Comparison of ENCODE assay signal across 1 cellular context in genomic region chr19:15280915-15281683, GRCh38.
TF ChIP-seq lines count a peak whose summit lies in the region.

No MANE protein-coding gene starts in this region.

TF ChIP-seq in HepG2, 621 proteins besides CTCF, POLR2A, EP300 and RAD21 (continued from another document):
- TF ChIP-seq ZNF687 (CRISPR knock-in tag; IDR thresholded peaks at IDR 0.05), result peak; percentile 37; the same call in 1 of the 2 replicates
- TF ChIP-seq, protein P1, sequence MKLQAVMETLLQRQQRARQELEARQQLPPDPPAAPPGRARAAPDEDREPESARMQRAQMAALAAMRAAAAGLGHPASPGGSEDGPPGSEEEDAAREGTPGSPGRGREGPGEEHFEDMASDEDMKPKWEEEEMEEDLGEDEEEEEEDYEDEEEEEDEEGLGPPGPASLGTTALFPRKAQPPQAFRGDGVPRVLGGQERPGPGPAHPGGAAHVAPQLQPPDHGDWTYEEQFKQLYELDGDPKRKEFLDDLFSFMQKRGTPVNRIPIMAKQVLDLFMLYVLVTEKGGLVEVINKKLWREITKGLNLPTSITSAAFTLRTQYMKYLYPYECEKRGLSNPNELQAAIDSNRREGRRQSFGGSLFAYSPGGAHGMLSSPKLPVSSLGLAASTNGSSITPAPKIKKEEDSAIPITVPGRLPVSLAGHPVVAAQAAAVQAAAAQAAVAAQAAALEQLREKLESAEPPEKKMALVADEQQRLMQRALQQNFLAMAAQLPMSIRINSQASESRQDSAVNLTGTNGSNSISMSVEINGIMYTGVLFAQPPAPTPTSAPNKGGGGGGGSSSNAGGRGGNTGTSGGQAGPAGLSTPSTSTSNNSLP (IDR thresholded peaks at IDR 0.05; ENCODE audit: low read depth, low read length), result peak; percentile 45; the same call in 1 of the 2 replicates
- peak; percentile 83 for TF ChIP-seq CEBPG (CRISPR knock-in tag; IDR thresholded peaks at IDR 0.05)
- TF ChIP-seq ZNF3 (CRISPR knock-in tag; IDR thresholded peaks at IDR 0.05), result no peak
- TF ChIP-seq SOX13 (IDR thresholded peaks at IDR 0.05), result no peak
- 0 out of 4 replicates have a peak, but pooled peaks of 1 of the 2 experiments have one; percentile 29 for TF ChIP-seq SOX13 (CRISPR knock-in tag; conservative IDR thresholded peaks at IDR 0.05 in 1 of 2, IDR thresholded peaks at IDR 0.05 in 1 of 2)
- TF ChIP-seq, protein P2, sequence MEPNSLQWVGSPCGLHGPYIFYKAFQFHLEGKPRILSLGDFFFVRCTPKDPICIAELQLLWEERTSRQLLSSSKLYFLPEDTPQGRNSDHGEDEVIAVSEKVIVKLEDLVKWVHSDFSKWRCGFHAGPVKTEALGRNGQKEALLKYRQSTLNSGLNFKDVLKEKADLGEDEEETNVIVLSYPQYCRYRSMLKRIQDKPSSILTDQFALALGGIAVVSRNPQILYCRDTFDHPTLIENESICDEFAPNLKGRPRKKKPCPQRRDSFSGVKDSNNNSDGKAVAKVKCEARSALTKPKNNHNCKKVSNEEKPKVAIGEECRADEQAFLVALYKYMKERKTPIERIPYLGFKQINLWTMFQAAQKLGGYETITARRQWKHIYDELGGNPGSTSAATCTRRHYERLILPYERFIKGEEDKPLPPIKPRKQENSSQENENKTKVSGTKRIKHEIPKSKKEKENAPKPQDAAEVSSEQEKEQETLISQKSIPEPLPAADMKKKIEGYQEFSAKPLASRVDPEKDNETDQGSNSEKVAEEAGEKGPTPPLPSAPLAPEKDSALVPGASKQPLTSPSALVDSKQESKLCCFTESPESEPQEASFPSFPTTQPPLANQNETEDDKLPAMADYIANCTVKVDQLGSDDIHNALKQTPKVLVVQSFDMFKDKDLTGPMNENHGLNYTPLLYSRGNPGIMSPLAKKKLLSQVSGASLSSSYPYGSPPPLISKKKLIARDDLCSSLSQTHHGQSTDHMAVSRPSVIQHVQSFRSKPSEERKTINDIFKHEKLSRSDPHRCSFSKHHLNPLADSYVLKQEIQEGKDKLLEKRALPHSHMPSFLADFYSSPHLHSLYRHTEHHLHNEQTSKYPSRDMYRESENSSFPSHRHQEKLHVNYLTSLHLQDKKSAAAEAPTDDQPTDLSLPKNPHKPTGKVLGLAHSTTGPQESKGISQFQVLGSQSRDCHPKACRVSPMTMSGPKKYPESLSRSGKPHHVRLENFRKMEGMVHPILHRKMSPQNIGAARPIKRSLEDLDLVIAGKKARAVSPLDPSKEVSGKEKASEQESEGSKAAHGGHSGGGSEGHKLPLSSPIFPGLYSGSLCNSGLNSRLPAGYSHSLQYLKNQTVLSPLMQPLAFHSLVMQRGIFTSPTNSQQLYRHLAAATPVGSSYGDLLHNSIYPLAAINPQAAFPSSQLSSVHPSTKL (CRISPR knock-in tag; IDR thresholded peaks at IDR 0.05), result 0 out of 2 replicates have a peak, but pooled peaks have one; percentile 10
- TF ChIP-seq NFYC (CRISPR knock-in tag; IDR thresholded peaks at IDR 0.05), result no peak
- TF ChIP-seq ZMYM4 (CRISPR knock-in tag; IDR thresholded peaks at IDR 0.05), result 0 out of 2 replicates have a peak, but pooled peaks have one; percentile 18
- TF ChIP-seq LCORL (IDR thresholded peaks at IDR 0.05), result no peak
- 0 out of 2 replicates have a peak, but pooled peaks have one; percentile 30 for TF ChIP-seq LCORL (CRISPR knock-in tag; IDR thresholded peaks at IDR 0.05)
- TF ChIP-seq ZNF180 (CRISPR knock-in tag; IDR thresholded peaks at IDR 0.05; ENCODE audit: borderline replicate concordance, low read depth), result no peak
- TF ChIP-seq, protein P3, sequence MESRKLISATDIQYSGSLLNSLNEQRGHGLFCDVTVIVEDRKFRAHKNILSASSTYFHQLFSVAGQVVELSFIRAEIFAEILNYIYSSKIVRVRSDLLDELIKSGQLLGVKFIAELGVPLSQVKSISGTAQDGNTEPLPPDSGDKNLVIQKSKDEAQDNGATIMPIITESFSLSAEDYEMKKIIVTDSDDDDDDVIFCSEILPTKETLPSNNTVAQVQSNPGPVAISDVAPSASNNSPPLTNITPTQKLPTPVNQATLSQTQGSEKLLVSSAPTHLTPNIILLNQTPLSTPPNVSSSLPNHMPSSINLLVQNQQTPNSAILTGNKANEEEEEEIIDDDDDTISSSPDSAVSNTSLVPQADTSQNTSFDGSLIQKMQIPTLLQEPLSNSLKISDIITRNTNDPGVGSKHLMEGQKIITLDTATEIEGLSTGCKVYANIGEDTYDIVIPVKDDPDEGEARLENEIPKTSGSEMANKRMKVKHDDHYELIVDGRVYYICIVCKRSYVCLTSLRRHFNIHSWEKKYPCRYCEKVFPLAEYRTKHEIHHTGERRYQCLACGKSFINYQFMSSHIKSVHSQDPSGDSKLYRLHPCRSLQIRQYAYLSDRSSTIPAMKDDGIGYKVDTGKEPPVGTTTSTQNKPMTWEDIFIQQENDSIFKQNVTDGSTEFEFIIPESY (CRISPR knock-in tag; IDR thresholded peaks at IDR 0.05), result peak; percentile 90; the same call in 1 of the 2 replicates
- TF ChIP-seq SOX6 (IDR thresholded peaks at IDR 0.05), result no peak
- TF ChIP-seq SOX6 (CRISPR knock-in tag; IDR thresholded peaks at IDR 0.05), result peak; percentile 44
- peak; percentile 12; the same call in 1 of the 2 replicates for TF ChIP-seq BCL6 (CRISPR knock-in tag; IDR thresholded peaks at IDR 0.05)
- TF ChIP-seq TBX3 (IDR thresholded peaks at IDR 0.05; ENCODE audit: borderline replicate concordance), result no peak
- TF ChIP-seq HOXA3 (CRISPR knock-in tag; IDR thresholded peaks at IDR 0.05), result 0 out of 2 replicates have a peak, but pooled peaks have one; percentile 22
- peak; percentile 49; the same call in 1 of the 2 replicates for TF ChIP-seq ARID4A (CRISPR knock-in tag; IDR thresholded peaks at IDR 0.05; ENCODE audit: borderline replicate concordance)
- no peak for TF ChIP-seq FOXA1 (IDR thresholded peaks at IDR 0.05)
- TF ChIP-seq FOXA1 (CRISPR knock-in tag; IDR thresholded peaks at IDR 0.05), result 0 out of 2 replicates have a peak, but pooled peaks have one; percentile 6
TF ChIP-seq in HepG2: peak in this region for 15.
